Comparison of ENCODE assay signal across 9 cellular contexts in the genomic region with DNA sequence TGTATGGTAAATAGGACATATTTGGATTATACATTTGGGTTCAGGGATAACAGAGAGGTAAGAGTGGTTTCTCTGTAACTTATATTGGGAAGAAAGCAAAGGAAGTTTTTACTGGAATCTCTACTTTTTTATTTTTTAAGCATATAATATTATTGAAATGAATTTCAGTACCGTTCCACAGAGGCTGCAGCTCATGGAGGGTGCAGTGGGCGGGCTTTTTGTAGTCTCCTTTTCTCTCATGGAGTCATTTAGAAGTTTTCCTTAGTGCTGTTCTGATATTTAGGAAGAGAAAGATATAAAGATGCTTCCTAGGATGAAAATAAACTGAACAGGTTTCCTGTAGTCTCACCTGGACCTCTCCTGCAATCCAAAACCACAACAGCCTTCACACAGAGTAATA.
DNase-seq lines count a peak whose midpoint lies in the region; ATAC-seq, FAIRE-seq and TF ChIP-seq lines count a peak whose summit lies in the region.
"Had no signal": no experiment of that assay in that cellular context is flagged by ENCODE, and none has a peak within 500 bp of the region (broad histone marks: within the 10 kb centered on the region; RNA-seq: fewer than 3 reads in every experiment).

No MANE protein-coding gene starts in this region.

- H3K9ac ChIP-seq in parathyroid adenoma, result no peak overlapping the region

- peak; percentile 28 for ATAC-seq in GM18909 (IDR thresholded peaks at IDR 0.05; ENCODE audit: poor library complexity, unreplicated experiment)

- H3K79me2 ChIP-seq in parathyroid adenoma, result no peaks in the 10 kb centered on the region

- H3K4me2 ChIP-seq in parathyroid adenoma (ENCODE audit: low read length), result peak overlapping the region; percentile 69

- H3K9me3 ChIP-seq in effector memory CD4-positive, alpha-beta T cell (ENCODE audit: control insufficient read depth, low read length), result no peaks in the 10 kb centered on the region
- no peaks in the 10 kb centered on the region for H3K9me3 ChIP-seq in parathyroid adenoma (ENCODE audit: control insufficient read depth, low read length)

- TF ChIP-seq CTCF in parathyroid adenoma (IDR thresholded peaks at IDR 0.05) (no peak), RWPE1 (conservative IDR thresholded peaks at IDR 0.05; ENCODE audit: low read depth) (no peak)

- DNase-seq in NCI-H526 treated with DMSO at 0.1 percent for 48 hours (lab: John Stamatoyannopoulos, UW), result peak; percentile 16
- no peak for DNase-seq in effector memory CD4-positive, alpha-beta T cell
- no peak for DNase-seq in RWPE1 (ENCODE audit: low spot score)
- DNase-seq in GM19239 (ENCODE audit: insufficient read length, low spot score), result no peak
- no peak for DNase-seq in GM03348 (ENCODE audit: low spot score)
- DNase-seq: NCI-H82 had no signal

- FAIRE-seq in GM19239 (lab: Jason Lieb, UNC), result no peak

- H3K27ac ChIP-seq in effector memory CD4-positive, alpha-beta T cell (ENCODE audit: insufficient read depth, low read length, poor library complexity, severe bottlenecking), result no peak overlapping the region
- no peak overlapping the region for H3K27ac ChIP-seq in parathyroid adenoma
- no peak overlapping the region for H3K27ac ChIP-seq in RWPE1
- H3K27ac ChIP-seq: brain microvascular endothelial cell had no signal

- no peaks in the 10 kb centered on the region for H3K4me1 ChIP-seq in effector memory CD4-positive, alpha-beta T cell (ENCODE audit: control insufficient read depth, insufficient read depth, low read length, poor library complexity, severe bottlenecking)
- no peaks in the 10 kb centered on the region for H3K4me1 ChIP-seq in parathyroid adenoma

- no peaks in the 10 kb centered on the region for H3K36me3 ChIP-seq in effector memory CD4-positive, alpha-beta T cell (ENCODE audit: control insufficient read depth, insufficient read depth, low read length)
- no peaks in the 10 kb centered on the region for H3K36me3 ChIP-seq in parathyroid adenoma (ENCODE audit: control insufficient read depth, insufficient read depth, low read length)
- H3K36me3 ChIP-seq: brain microvascular endothelial cell had no signal

- POLR2A ChIA-PET in RWPE1 (lab: Yijun Ruan, JAX; ENCODE audit: low non-redundant PET), result no interaction called here

- no peak overlapping the region for H2AFZ ChIP-seq in parathyroid adenoma

- CTCF ChIA-PET in RWPE1 (lab: Yijun Ruan, JAX), result no interaction called here

- H3K4me3 ChIP-seq in effector memory CD4-positive, alpha-beta T cell (ENCODE audit: insufficient read depth, low read depth, low read length, poor library complexity, severe bottlenecking), result peak overlapping the region; percentile 49
- peak overlapping the region; percentile 52 for H3K4me3 ChIP-seq in parathyroid adenoma (ENCODE audit: low read depth, low read length)

- H3K27me3 ChIP-seq in effector memory CD4-positive, alpha-beta T cell (replicated peaks; ENCODE audit: control insufficient read depth, insufficient read depth, low read length, poor library complexity, severe bottlenecking), result no peaks in the 10 kb centered on the region
- no peaks in the 10 kb centered on the region for H3K27me3 ChIP-seq in parathyroid adenoma (ENCODE audit: control insufficient read depth, insufficient read depth, low read length)
- H3K27me3 ChIP-seq: brain microvascular endothelial cell had no signal
